In genomic region chr6:52686878-52687699, GRCh38 we compare ENCODE assay signal across 2 cellular contexts.
TF ChIP-seq lines count a peak whose summit lies in the region.

No MANE protein-coding gene starts in this region.

TF ChIP-seq in K562, 482 proteins besides CTCF, POLR2A, EP300 and RAD21 (continued from another document and continues in another):
- no peak for TF ChIP-seq E2F8 (IDR thresholded peaks at IDR 0.05; ENCODE audit: low read depth, partially characterized antibody)
- TF ChIP-seq, protein P1, sequence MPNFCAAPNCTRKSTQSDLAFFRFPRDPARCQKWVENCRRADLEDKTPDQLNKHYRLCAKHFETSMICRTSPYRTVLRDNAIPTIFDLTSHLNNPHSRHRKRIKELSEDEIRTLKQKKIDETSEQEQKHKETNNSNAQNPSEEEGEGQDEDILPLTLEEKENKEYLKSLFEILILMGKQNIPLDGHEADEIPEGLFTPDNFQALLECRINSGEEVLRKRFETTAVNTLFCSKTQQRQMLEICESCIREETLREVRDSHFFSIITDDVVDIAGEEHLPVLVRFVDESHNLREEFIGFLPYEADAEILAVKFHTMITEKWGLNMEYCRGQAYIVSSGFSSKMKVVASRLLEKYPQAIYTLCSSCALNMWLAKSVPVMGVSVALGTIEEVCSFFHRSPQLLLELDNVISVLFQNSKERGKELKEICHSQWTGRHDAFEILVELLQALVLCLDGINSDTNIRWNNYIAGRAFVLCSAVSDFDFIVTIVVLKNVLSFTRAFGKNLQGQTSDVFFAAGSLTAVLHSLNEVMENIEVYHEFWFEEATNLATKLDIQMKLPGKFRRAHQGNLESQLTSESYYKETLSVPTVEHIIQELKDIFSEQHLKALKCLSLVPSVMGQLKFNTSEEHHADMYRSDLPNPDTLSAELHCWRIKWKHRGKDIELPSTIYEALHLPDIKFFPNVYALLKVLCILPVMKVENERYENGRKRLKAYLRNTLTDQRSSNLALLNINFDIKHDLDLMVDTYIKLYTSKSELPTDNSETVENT (CRISPR knock-in tag; IDR thresholded peaks at IDR 0.05), result no peak
- TF ChIP-seq ZNF311 (CRISPR knock-in tag; IDR thresholded peaks at IDR 0.05), result no peak
- no peak for TF ChIP-seq TAF1 (IDR thresholded peaks at IDR 0.05; ENCODE audit: control insufficient read depth, extremely low read depth, insufficient read depth, low read length, severe bottlenecking)
- TF ChIP-seq RBBP5 (IDR thresholded peaks at IDR 0.05; ENCODE audit: borderline replicate concordance, insufficient read depth, low read length, poor library complexity, severe bottlenecking), result no peak
- no peak for TF ChIP-seq SAFB (IDR thresholded peaks at IDR 0.05; ENCODE audit: borderline replicate concordance, low read depth, low read length)
- no peak for TF ChIP-seq RNF2 (IDR thresholded peaks at IDR 0.05)
- TF ChIP-seq CREB1 (IDR thresholded peaks at IDR 0.05), result peak; percentile 12; the same call in 1 of the 2 replicates
- no peak for TF ChIP-seq CREB1 (CRISPR knock-in tag; IDR thresholded peaks at IDR 0.05)
- no peak for TF ChIP-seq ZNF639 (CRISPR knock-in tag; conservative IDR thresholded peaks at IDR 0.05 in 1 of 2, IDR thresholded peaks at IDR 0.05 in 1 of 2)
- no peak for TF ChIP-seq RBM34 (IDR thresholded peaks at IDR 0.05; ENCODE audit: borderline replicate concordance, insufficient read depth, low read length)
- no peak for TF ChIP-seq PTBP1 (IDR thresholded peaks at IDR 0.05; ENCODE audit: low read depth, low read length)
- no peak for TF ChIP-seq DDX20 (tag; IDR thresholded peaks at IDR 0.05; ENCODE audit: low read depth)
- no peak for TF ChIP-seq CXXC5 (CRISPR knock-in tag; IDR thresholded peaks at IDR 0.05)
- no peak for TF ChIP-seq NR3C1 (CRISPR knock-in tag; IDR thresholded peaks at IDR 0.05)
- TF ChIP-seq SETDB1 (IDR thresholded peaks at IDR 0.05; ENCODE audit: low read length), result no peak
- TF ChIP-seq HMGXB4 (CRISPR knock-in tag; IDR thresholded peaks at IDR 0.05), result no peak
- no peak for TF ChIP-seq BDP1 (IDR thresholded peaks at IDR 0.05; ENCODE audit: insufficient read depth, insufficient read length)
- TF ChIP-seq NRF1 (conservative IDR thresholded peaks at IDR 0.05 in 1 of 2, IDR thresholded peaks at IDR 0.05 in 1 of 2), result no peak
- peak; percentile 84 for TF ChIP-seq TAL1 (IDR thresholded peaks at IDR 0.05)
- peak; percentile 77 for TF ChIP-seq NCOR1 (IDR thresholded peaks at IDR 0.05)
- TF ChIP-seq NUFIP1 (IDR thresholded peaks at IDR 0.05; ENCODE audit: partially characterized antibody), result no peak

TF ChIP-seq in neural cell, 6 proteins besides CTCF, POLR2A, EP300 and RAD21 (continued from another document):
- TF ChIP-seq REST (IDR thresholded peaks at IDR 0.05; ENCODE audit: borderline replicate concordance) (no peak), EZH2 (IDR thresholded peaks at IDR 0.05; ENCODE audit: borderline replicate concordance, insufficient read depth, low read length, poor library complexity, severe bottlenecking) (no peak), POLR2AphosphoS5 (IDR thresholded peaks at IDR 0.05) (peak; percentile 18), SMC3 (conservative IDR thresholded peaks at IDR 0.05; ENCODE audit: poor library complexity) (no peak), TAF1 (IDR thresholded peaks at IDR 0.05; ENCODE audit: low read depth) (no peak)
